In the genomic region with DNA sequence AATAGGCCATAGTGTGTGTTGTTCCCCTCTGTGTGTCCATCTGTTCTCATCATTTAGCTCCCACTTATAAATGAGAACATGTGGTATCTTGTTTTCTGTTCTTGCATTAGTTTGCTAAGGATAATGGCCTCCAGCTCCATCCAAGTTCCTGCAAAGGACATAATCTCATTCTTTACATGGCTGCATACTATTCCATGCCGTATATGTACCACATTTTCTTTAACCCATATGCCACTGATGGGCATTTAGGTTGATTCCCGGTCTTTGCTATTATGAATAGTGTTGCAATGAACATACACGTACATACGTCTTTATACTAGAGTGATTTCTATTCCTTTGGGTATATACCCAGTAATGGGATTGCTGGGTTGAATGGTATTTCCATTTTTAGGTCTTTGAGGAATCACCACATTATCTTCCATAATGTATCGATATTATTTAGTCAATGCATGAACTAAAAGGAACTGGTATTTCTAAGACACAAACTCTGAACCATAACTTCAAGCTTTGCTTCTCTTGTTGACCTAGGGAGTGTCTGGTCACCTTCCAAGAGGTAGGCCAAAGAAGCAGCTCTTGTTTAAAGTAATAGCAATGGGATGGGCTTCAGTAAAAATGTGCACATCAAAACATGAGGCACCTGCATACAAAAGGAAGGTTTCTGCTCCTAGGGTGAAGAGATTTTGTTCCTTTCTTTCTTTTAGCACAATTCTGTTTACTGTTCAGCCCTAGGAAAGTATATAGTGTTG, we compare ENCODE assay signal across 22 cellular contexts.
"Had no signal": no experiment of that assay in that cellular context is flagged by ENCODE, and none has a peak within 500 bp of the region (broad histone marks: within the 10 kb centered on the region; RNA-seq: fewer than 3 reads in every experiment).

No MANE protein-coding gene starts in this region.

- H3K36me3 ChIP-seq: gastrocnemius medialis, neural progenitor cell, right lobe of liver, tibial artery, vagina had no signal

- H3K9me3 ChIP-seq: gastrocnemius medialis, right lobe of liver, testis, tibial artery, vagina had no signal

- H3K4me1 ChIP-seq: gastrocnemius medialis, neural progenitor cell, parathyroid adenoma, right lobe of liver, testis, tibial artery had no signal

- H3K79me2 ChIP-seq: parathyroid adenoma had no signal

- H3K9ac ChIP-seq: neural progenitor cell, parathyroid adenoma had no signal

- H2AFZ ChIP-seq: neural progenitor cell, parathyroid adenoma had no signal

- H3K27me3 ChIP-seq: dorsolateral prefrontal cortex, gastrocnemius medialis, neural progenitor cell, right lobe of liver, testis, tibial artery, vagina had no signal

- H3K4me3 ChIP-seq: dorsolateral prefrontal cortex, gastrocnemius medialis, lung, neural progenitor cell, right lobe of liver, testis, tibial artery, vagina had no signal

- ATAC-seq: gastrocnemius medialis; left lobe of liver; naive thymus-derived CD4-positive, alpha-beta T cell; right lobe of liver; stimulated activated memory B cell treated with anti-CD40 and anti-IgM and Interleukin-4, amounts not matched to agents 10 μg/mL and 1 μg/mL and 100 μg/mL, for 72 hours; stimulated activated naive CD8-positive, alpha-beta T cell treated with anti-CD3 and anti-CD28 coated beads, Interleukin-15, Interleukin-2, amounts not matched to agents 100 U/mL and 50 U/mL, for 24 hours had no signal

- DNase-seq: dorsolateral prefrontal cortex; effector CD4-positive, alpha-beta T cell; endodermal cell; foreskin fibroblast; gastrocnemius medialis; head of caudate nucleus; naive thymus-derived CD4-positive, alpha-beta T cell; right lobe of liver; stimulated activated CD4-positive, alpha-beta T cell treated with anti-CD3 and anti-CD28 coated beads, Interleukin-2, amount 100 ng/mL, for 24 hours; stimulated activated CD4-positive, alpha-beta T cell treated with anti-CD3 and anti-CD28 coated beads, Interleukin-4, amount 100 ng/mL, for 24 hours; stimulated activated naive CD8-positive, alpha-beta T cell treated with anti-CD3 and anti-CD28 coated beads, Interleukin-15, Interleukin-2, amounts not matched to agents 100 U/mL and 50 U/mL, for 24 hours; substantia nigra; testis; tibial artery had no signal

- FAIRE-seq: keratinocyte had no signal

- H3K4me2 ChIP-seq: neural progenitor cell had no signal

- H3K27ac ChIP-seq: dorsolateral prefrontal cortex, epithelial cell of prostate, gastrocnemius medialis, neural progenitor cell, parathyroid adenoma, right lobe of liver, testis, tibial artery, vagina had no signal
